ENCODE assay signal across 9 cellular contexts in the genomic region with DNA sequence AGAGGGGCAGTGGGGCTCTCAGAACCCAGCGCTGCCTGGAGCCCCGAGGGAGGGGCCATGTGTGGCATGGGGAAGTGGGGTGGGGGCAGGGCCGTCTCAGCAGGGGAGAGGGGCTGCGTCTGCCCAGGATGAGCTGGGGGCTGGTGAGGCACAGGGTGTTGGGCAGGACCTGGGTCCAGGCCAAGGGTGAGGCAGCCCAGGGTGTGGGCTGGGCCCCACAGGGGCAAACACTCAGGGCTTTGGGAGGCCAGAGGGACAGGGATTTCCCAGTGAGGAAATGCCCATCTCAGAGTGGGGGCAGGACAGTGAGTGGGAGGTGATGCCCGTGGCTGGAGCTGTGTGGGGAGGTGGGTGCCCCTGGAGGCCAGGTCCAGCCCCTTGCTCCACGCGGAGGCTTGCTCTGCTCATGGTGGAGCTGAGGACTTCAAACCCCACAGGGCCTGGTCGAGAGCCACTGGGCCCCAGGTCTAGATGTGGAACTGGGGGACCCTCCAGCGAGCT. TPM values are rescaled to one million over a fixed set of nuclear protein-coding genes. Genes with fewer than 3 reads are reported as not detected.
DNase-seq lines count a peak whose midpoint lies in the region; ATAC-seq and TF ChIP-seq lines count a peak whose summit lies in the region.
"Had no signal": no experiment of that assay in that cellular context is flagged by ENCODE, and none has a peak within 500 bp of the region (broad histone marks: within the 10 kb centered on the region; RNA-seq: fewer than 3 reads in every experiment).

No MANE protein-coding gene starts in this region.

- H3K27ac ChIP-seq in AG04450 (ENCODE audit: low read depth, low read length) (peak overlapping the region; percentile 31), Peyer's patch (peak overlapping the region; percentile 86 to 97 (median 90)), fibroblast of lung (ENCODE audit: insufficient read depth, low read length) (peak overlapping the region; percentile 56)

- H3K36me3 ChIP-seq in Peyer's patch (no peaks in the 10 kb centered on the region), fibroblast of lung (ENCODE audit: control insufficient read depth, insufficient read depth, low read length) (peaks cover 13% of the 10 kb centered on the region)

- DNase-seq in AG04450 (ENCODE audit: low read depth, low spot score), result no peak
- DNase-seq in Peyer's patch, result peak in 1 of 3 donors; percentile 73
- DNase-seq in fibroblast of lung (ENCODE audit: low read depth in 2 of 2), result peak in 1 of 2 donors; percentile 28
- DNase-seq in omental fat pad (ENCODE audit: low spot score), result no peak
- DNase-seq in T1000 (lab: John Stamatoyannopoulos, UW), result no peak
- DNase-seq in DMS114 treated with DMSO at 0.1 percent for 48 hours (lab: John Stamatoyannopoulos, UW; ENCODE audit: unreplicated experiment), result no peak
- DNase-seq: CD4-positive, alpha-beta T cell had no signal

- peak; percentile 51 for ATAC-seq in omental fat pad (ENCODE audit: low FRiP score)
- no peak for ATAC-seq in HG03469 (IDR thresholded peaks at IDR 0.05; ENCODE audit: unreplicated experiment)
- ATAC-seq in HG03571 (IDR thresholded peaks at IDR 0.05; ENCODE audit: unreplicated experiment), result no peak

- H3K4me1 ChIP-seq in Peyer's patch (peaks cover 39 to 86% (median 67%) of the 10 kb centered on the region in 4 donors), fibroblast of lung (ENCODE audit: control insufficient read depth, extremely low read depth, insufficient read depth, low read length) (peaks cover 51% of the 10 kb centered on the region)

- peaks cover 93% of the 10 kb centered on the region for H3K79me2 ChIP-seq in fibroblast of lung (ENCODE audit: control insufficient read depth, insufficient read depth, low read length)

- POLR2A ChIA-PET in AG04450 (lab: Yijun Ruan, JAX), result interaction anchor here (1.1 kb wide), 1 partner anchor 9 kb away, joined by 4 read pairs; no protein-coding TSS in a partner anchor

- peaks cover 3% of the 10 kb centered on the region; the same call in 1 of the 2 replicates for H3K9me3 ChIP-seq in AG04450 (ENCODE audit: control insufficient read depth, insufficient read depth, low read length)
- H3K9me3 ChIP-seq in Peyer's patch, result no peaks in the 10 kb centered on the region
- no peaks in the 10 kb centered on the region for H3K9me3 ChIP-seq in fibroblast of lung (ENCODE audit: control insufficient read depth, insufficient read depth, low read depth, low read length)

- H3K27me3 ChIP-seq in AG04450 (ENCODE audit: control insufficient read depth, insufficient read depth, low read length) (no peaks in the 10 kb centered on the region), Peyer's patch (no peaks in the 10 kb centered on the region), fibroblast of lung (ENCODE audit: control insufficient read depth, insufficient read depth, low read length) (no peaks in the 10 kb centered on the region)

- peak overlapping the region; percentile 7 for H3K9ac ChIP-seq in fibroblast of lung (ENCODE audit: insufficient read depth, low read length)

- TF ChIP-seq POLR2A in Peyer's patch (IDR thresholded peaks at IDR 0.05), result no peak

- H2AFZ ChIP-seq in fibroblast of lung (ENCODE audit: low read length), result no peak overlapping the region

- CTCF ChIA-PET in AG04450 (lab: Charles Lee), result interaction anchor here (0.6 kb wide), 1 partner anchor 64 kb away, joined by 3 read pairs; no protein-coding TSS in a partner anchor

- no peak for TF ChIP-seq CTCF in AG04450 (IDR thresholded peaks at IDR 0.05; ENCODE audit: low read depth, low read length)
- no peak for TF ChIP-seq CTCF in Peyer's patch (IDR thresholded peaks at IDR 0.05)
- TF ChIP-seq CTCF in fibroblast of lung (conservative IDR thresholded peaks at IDR 0.05 in 1 of 2, IDR thresholded peaks at IDR 0.05 in 1 of 2; ENCODE audit: low read depth in 1 of 2, low read length in 2 of 2), result no peak
- TF ChIP-seq CTCF in omental fat pad (IDR thresholded peaks at IDR 0.05), result no peak

- H4K20me1 ChIP-seq in fibroblast of lung (ENCODE audit: control insufficient read depth, extremely low read depth, insufficient read depth, low read length), result peaks cover 2% of the 10 kb centered on the region

- H3K4me2 ChIP-seq in fibroblast of lung (ENCODE audit: extremely low read depth, insufficient read depth, low read length), result peak overlapping the region; percentile 44

- peak overlapping the region; percentile 32 for H3K4me3 ChIP-seq in AG04450 (ENCODE audit: low read depth, low read length)
- H3K4me3 ChIP-seq in Peyer's patch, result peak overlapping the region in 3 of 4 donors; percentile 3 to 57 (median 31)
- peak overlapping the region in 2 of 4 experiments; percentile 7 to 25 for H3K4me3 ChIP-seq in fibroblast of lung (replicated peaks in 1 of 4; ENCODE audit: control extremely low read depth in 1 of 4, insufficient read depth in 1 of 4, low read depth in 3 of 4, low read length in 4 of 4)

RNA-seq across cellular contexts. Expression of gene PLXNB2, which starts 5.4 kb away (rescaled TPM):
- 68.0 and 110 TPM in 2 replicates for polyA plus RNA-seq in AG04450 (2011; rRNA removed)
- 137 and 178 TPM in 2 replicates for polyA minus RNA-seq in AG04450 (2011; rRNA and poly(A)+ RNA removed)
- total RNA-seq in Peyer's patch, result 100 to 1,000 TPM; 182 to 597 (median 307) TPM
- 130 and 209 TPM in 2 replicates for total RNA-seq in fibroblast of lung
- polyA plus RNA-seq in fibroblast of lung, result 62.7 and 72.9 TPM in 2 replicates
- 127 and 141 TPM in 2 replicates for polyA plus RNA-seq in fibroblast of lung (2012)
- polyA minus RNA-seq in fibroblast of lung (ENCODE audit: low replicate concordance), result 337 and 393 TPM in 2 replicates
- total RNA-seq in omental fat pad, result 100 to 1,000 TPM in 3 of 4 donors, 10 to 100 TPM in 1; 91.4 to 130 (median 115) TPM

RNA-seq across cellular contexts. Expression of gene DENND6B, which starts 24.7 kb away (rescaled TPM):
- polyA plus RNA-seq in AG04450 (2011; rRNA removed) (2.4 and 3.8 TPM in 2 replicates), fibroblast of lung (1.7 and 1.9 TPM in 2 replicates)
- polyA minus RNA-seq in AG04450 (2011; rRNA and poly(A)+ RNA removed), result 0.87 and 2.6 TPM in 2 replicates
- total RNA-seq in Peyer's patch (10 to 100 TPM in 1 of 4 donors, 1 to 10 TPM in 3; 5.4 to 14.9 (median 6.3) TPM), fibroblast of lung (2.0 and 2.1 TPM in 2 replicates), omental fat pad (1 to 10 TPM; 2.2 to 3.1 (median 2.7) TPM)
- 3.1 and 3.5 TPM in 2 replicates for polyA plus RNA-seq in fibroblast of lung (2012)
- polyA minus RNA-seq in fibroblast of lung (ENCODE audit: low replicate concordance), result 2.0 and 2.8 TPM in 2 replicates

RNA-seq across cellular contexts. Expression of gene MAPK11, which starts 31.9 kb away (rescaled TPM):
- polyA plus RNA-seq in AG04450 (2011; rRNA removed) (6.7 and 9.6 TPM in 2 replicates), fibroblast of lung (2.6 and 4.1 TPM in 2 replicates)
- polyA minus RNA-seq in AG04450 (2011; rRNA and poly(A)+ RNA removed), result 8.1 and 11.6 TPM in 2 replicates
- total RNA-seq in Peyer's patch (10 to 100 TPM in 1 of 4 donors, 1 to 10 TPM in 2, not detected in 1; 2.0 to 14.0 (median 2.5) TPM), fibroblast of lung (5.9 and 7.6 TPM in 2 replicates), omental fat pad (10 to 100 TPM; 12.1 to 38.9 (median 20.4) TPM)
- 5.4 and 10.7 TPM in 2 replicates for polyA plus RNA-seq in fibroblast of lung (2012)
- polyA minus RNA-seq in fibroblast of lung (ENCODE audit: low replicate concordance), result 17.1 and 18.7 TPM in 2 replicates

RNA-seq across cellular contexts. Expression of gene MAPK12, which starts 40.6 kb away (rescaled TPM):
- polyA plus RNA-seq in AG04450 (2011; rRNA removed) (26.6 and 33.7 TPM in 2 replicates), fibroblast of lung (16.4 and 21.5 TPM in 2 replicates)
- polyA minus RNA-seq in AG04450 (2011; rRNA and poly(A)+ RNA removed), result 32.0 and 45.4 TPM in 2 replicates
- total RNA-seq in Peyer's patch (10 to 100 TPM in 1 of 4 donors, 1 to 10 TPM in 3; 1.2 to 37.1 (median 5.4) TPM), fibroblast of lung (24.4 and 30.1 TPM in 2 replicates), omental fat pad (10 to 100 TPM in 3 of 4 donors, 1 to 10 TPM in 1; 7.9 to 31.1 (median 17.8) TPM)
- polyA plus RNA-seq in fibroblast of lung (2012), result 19.8 and 26.9 TPM in 2 replicates
- polyA minus RNA-seq in fibroblast of lung (ENCODE audit: low replicate concordance), result 39.0 and 43.3 TPM in 2 replicates

RNA-seq across cellular contexts. Expression of gene PPP6R2, which starts 41.0 kb away (rescaled TPM):
- polyA plus RNA-seq in AG04450 (2011; rRNA removed) (26.6 and 35.0 TPM in 2 replicates), fibroblast of lung (19.7 and 24.6 TPM in 2 replicates)
- polyA minus RNA-seq in AG04450 (2011; rRNA and poly(A)+ RNA removed), result 30.2 and 40.9 TPM in 2 replicates
- total RNA-seq in Peyer's patch (100 to 1,000 TPM in 2 of 4 donors, 10 to 100 TPM in 2; 82.8 to 201 (median 111) TPM), fibroblast of lung (34.4 and 44.4 TPM in 2 replicates), omental fat pad (10 to 100 TPM; 35.6 to 64.6 (median 41.7) TPM)
- 25.1 and 30.5 TPM in 2 replicates for polyA plus RNA-seq in fibroblast of lung (2012)
- 43.4 and 55.2 TPM in 2 replicates for polyA minus RNA-seq in fibroblast of lung (ENCODE audit: low replicate concordance)

Comparison
In these comparisons a context has a peak if more than half of its experiments do, and no peak if none do; other contexts are left out.
1. H3K27ac ChIP-seq: peak in every context shown above with its lines; median percentile 90 in Peyer's patch; 56 in fibroblast of lung; 31 in AG04450.